15 cellular contexts compared by ENCODE assay signal in the genomic region with DNA sequence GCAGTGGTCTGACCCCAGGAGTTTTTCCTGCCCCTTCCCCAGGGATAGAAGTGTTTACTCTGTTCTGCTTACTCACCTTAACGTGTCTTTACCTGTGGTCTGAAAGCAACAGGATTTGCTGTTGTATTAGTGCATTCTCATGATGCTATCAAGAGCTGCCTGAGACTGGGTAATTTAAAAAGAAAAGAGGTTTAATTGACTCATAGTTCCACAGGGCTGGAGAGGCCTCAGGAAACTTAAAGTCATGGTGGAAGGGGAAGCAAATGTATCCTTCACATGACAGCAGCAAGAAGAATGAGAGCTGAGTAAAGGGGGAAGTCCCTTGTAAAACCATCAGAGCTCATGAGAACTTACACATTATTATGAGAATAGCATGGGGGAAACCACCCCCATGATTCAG.
DNase-seq lines count a peak whose midpoint lies in the region; ATAC-seq, FAIRE-seq and TF ChIP-seq lines count a peak whose summit lies in the region.
"Had no signal": no experiment of that assay in that cellular context is flagged by ENCODE, and none has a peak within 500 bp of the region (broad histone marks: within the 10 kb centered on the region; RNA-seq: fewer than 3 reads in every experiment).

No MANE protein-coding gene starts in this region.

- H3K4me3 ChIP-seq in astrocyte of the spinal cord (ENCODE audit: low read depth, low read length) (no peak overlapping the region), kidney (ENCODE audit: low read length in 2 of 2) (no peak overlapping the region)
- H3K4me3 ChIP-seq: sigmoid colon, vagina had no signal

- no peaks in the 10 kb centered on the region for H3K27me3 Mint-ChIP-seq in memory B cell
- H3K27me3 Mint-ChIP-seq: dendritic cell treated with granulocyte-macrophage colony-stimulating factor and Interleukin-4, amounts not matched to agents 40 ng/mL and 50 ng/mL, for 4 days had no signal

- no peak overlapping the region for H3K27ac Mint-ChIP-seq in memory B cell
- H3K27ac Mint-ChIP-seq: CD8-positive, alpha-beta memory T cell; dendritic cell treated with granulocyte-macrophage colony-stimulating factor and Interleukin-4, amounts not matched to agents 40 ng/mL and 50 ng/mL, for 4 days; stimulated activated naive CD8-positive, alpha-beta T cell treated with anti-CD3 and anti-CD28 coated beads, Interleukin-15, Interleukin-2, amounts not matched to agents 100 ng/mL and 50 ng/mL, for 24 hours had no signal

- H3K4me3 Mint-ChIP-seq in memory B cell, result no peak overlapping the region
- H3K4me3 Mint-ChIP-seq: CD8-positive, alpha-beta memory T cell; dendritic cell treated with granulocyte-macrophage colony-stimulating factor and Interleukin-4, amounts not matched to agents 40 ng/mL and 50 ng/mL, for 4 days; stimulated activated naive CD8-positive, alpha-beta T cell treated with anti-CD3 and anti-CD28 coated beads, Interleukin-15, Interleukin-2, amounts not matched to agents 100 ng/mL and 50 ng/mL, for 24 hours had no signal

- H3K9ac ChIP-seq in kidney (ENCODE audit: low read length in 2 of 2), result no peak overlapping the region

- H3K4me1 ChIP-seq in kidney (ENCODE audit: control insufficient read depth in 1 of 2, insufficient read depth in 1 of 2, low read depth in 1 of 2, low read length in 2 of 2), result no peaks in the 10 kb centered on the region
- H3K4me1 ChIP-seq: sigmoid colon, vagina had no signal

- peaks cover 5% of the 10 kb centered on the region for H3K36me3 Mint-ChIP-seq in memory B cell

- no peaks in the 10 kb centered on the region for H3K4me1 Mint-ChIP-seq in memory B cell
- H3K4me1 Mint-ChIP-seq: CD8-positive, alpha-beta memory T cell had no signal

- FAIRE-seq in kidney (lab: Jason Lieb, UNC), result no peak

- in situ Hi-C loops in astrocyte of the spinal cord (cut with HindIII; ENCODE audit: low sequenced_read_pairs), result no loop called here

- TF ChIP-seq CTCF in astrocyte of the spinal cord (IDR thresholded peaks at IDR 0.05; ENCODE audit: low read depth, low read length) (no peak), kidney (IDR thresholded peaks at IDR 0.05; ENCODE audit: borderline replicate concordance, extremely low read depth, insufficient read depth) (no peak)

- no peaks in the 10 kb centered on the region for H3K36me3 ChIP-seq in kidney (ENCODE audit: control insufficient read depth in 1 of 2, insufficient read depth in 2 of 2, low read length in 2 of 2)
- H3K36me3 ChIP-seq: sigmoid colon, vagina had no signal

- DNase-seq in activated CD4-positive, CD25-positive, alpha-beta regulatory T cell treated with anti-CD3 and anti-CD28 coated beads, Interleukin-2, amount 50 U/mL, for 72 hours, result no peak
- DNase-seq in astrocyte of the spinal cord (ENCODE audit: low read depth, low spot score) (peak; percentile 10), memory B cell (ENCODE audit: low spot score in 2 of 2) (no peak), kidney (no peak), activated gamma-delta T cell (lab: John Stamatoyannopoulos, UW) (no peak)
- DNase-seq: CD8-positive, alpha-beta memory T cell; MV-4-11; NCI-H2227 treated with DMSO at 0.1 percent for 48 hours; sigmoid colon had no signal

- peaks cover 4% of the 10 kb centered on the region for H3K9me3 Mint-ChIP-seq in memory B cell

- no peaks in the 10 kb centered on the region for H3K9me3 ChIP-seq in kidney (ENCODE audit: control insufficient read depth in 1 of 2, low read length in 2 of 2)
- H3K9me3 ChIP-seq: sigmoid colon, vagina had no signal

- no peak overlapping the region for H3K27ac ChIP-seq in kidney (ENCODE audit: low read depth in 2 of 2, low read length in 2 of 2)
- H3K27ac ChIP-seq: sigmoid colon, vagina had no signal

- intact Hi-C loops in kidney (cut with DNase I), result no loop called here

- peak; percentile 76 to 86 for ATAC-seq in activated CD4-positive, CD25-positive, alpha-beta regulatory T cell treated with anti-CD3 and anti-CD28 coated beads, Interleukin-2, amount 50 U/mL, for 24 hours
- ATAC-seq in HG03378 (IDR thresholded peaks at IDR 0.05; ENCODE audit: unreplicated experiment) (peak; percentile 54), memory B cell (ENCODE audit: low read depth) (peak; percentile 74), HG03039 (IDR thresholded peaks at IDR 0.05; ENCODE audit: unreplicated experiment) (no peak)
